Comparison of ENCODE assay signal across 22 cellular contexts in the genomic region with DNA sequence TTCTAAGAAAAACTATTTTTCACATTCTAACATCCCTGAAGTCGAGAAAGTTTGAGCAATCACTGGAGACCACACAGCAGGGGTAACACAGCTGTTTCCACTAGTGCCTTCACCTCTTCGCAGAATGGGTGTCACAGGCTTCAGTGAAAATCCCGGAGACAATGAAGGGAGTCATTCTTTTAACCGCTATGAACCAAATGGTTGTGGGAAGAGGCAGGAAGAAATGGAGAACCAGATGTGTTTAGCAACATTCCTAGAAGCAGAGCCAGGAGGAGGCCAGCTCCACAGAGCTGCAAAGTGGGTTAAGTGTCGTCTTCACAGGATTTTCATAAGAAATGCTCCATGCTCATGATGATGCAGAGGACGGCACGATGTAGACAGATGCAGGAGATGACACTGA.
"Had no signal": no experiment of that assay in that cellular context is flagged by ENCODE, and none has a peak within 500 bp of the region (broad histone marks: within the 10 kb centered on the region; RNA-seq: fewer than 3 reads in every experiment).

No MANE protein-coding gene starts in this region.

- DNase-seq: activated B cell treated with CpG ODN at 0.5 μM for 24 hours; activated CD4-positive, alpha-beta T cell treated with anti-CD3 and anti-CD28 coated beads for 1 hour; activated CD4-positive, alpha-beta T cell treated with anti-CD3 and anti-CD28 coated beads, Interleukin-2, amount 10 ng/mL, durations not matched to agents 24 days and 14 days; activated CD4-positive, alpha-beta T cell treated with anti-CD3 and anti-CD28 coated beads, Interleukin-2, amount 50 U/mL, for 48 hours; activated CD8-positive, alpha-beta memory T cell treated with anti-CD3 and anti-CD28 coated beads for 24 hours; activated effector memory CD4-positive, alpha-beta T cell treated with anti-CD3 and anti-CD28 coated beads, Interleukin-2, amount 50 U/mL, for 16 hours; activated naive CD4-positive, alpha-beta T cell treated with Interleukin-2 at 50 U/mL for 16 hours; activated T-cell treated with anti-CD3 and anti-CD28 coated beads, Interleukin-2, amount 50 U/mL, for 4 hours; caudate nucleus; NCI-H1092; NCI-H1417; NCI-H1694; NCI-H2029 treated with DMSO at 0.1 percent for 48 hours; NCI-H345; NCI-H510A; NCI-H526 treated with DMSO at 0.1 percent for 48 hours; NCI-H82; SIG-M5; SK-N-SH; SW 1271 had no signal

- H3K36me3 Mint-ChIP-seq: activated naive CD8-positive, alpha-beta T cell had no signal

- H3K27ac Mint-ChIP-seq: activated B cell treated with CpG ODN at 0.5 μM for 24 hours; activated CD4-positive, alpha-beta T cell treated with anti-CD3 and anti-CD28 coated beads, Interleukin-2, amount 10 ng/mL, durations not matched to agents 24 days and 14 days; activated naive CD8-positive, alpha-beta T cell had no signal

- H3K4me3 Mint-ChIP-seq: activated B cell treated with CpG ODN at 0.5 μM for 24 hours; activated CD4-positive, alpha-beta T cell treated with anti-CD3 and anti-CD28 coated beads, Interleukin-2, amount 10 ng/mL, durations not matched to agents 24 days and 14 days; activated naive CD8-positive, alpha-beta T cell; activated T-cell treated with anti-CD3 and anti-CD28 coated beads, Interleukin-2, amount 50 U/mL, for 4 hours had no signal

- H3K27ac ChIP-seq: KMS-11 had no signal

- H3K9me3 Mint-ChIP-seq: activated B cell treated with CpG ODN at 0.5 μM for 24 hours had no signal

- ATAC-seq: activated T-cell treated with anti-CD3 and anti-CD28 coated beads, Interleukin-2, amount 50 U/mL, for 4 hours had no signal

- H3K4me1 Mint-ChIP-seq: activated B cell treated with CpG ODN at 0.5 μM for 24 hours; activated CD4-positive, alpha-beta T cell treated with anti-CD3 and anti-CD28 coated beads, Interleukin-2, amount 10 ng/mL, durations not matched to agents 24 days and 14 days had no signal

- H3K27me3 Mint-ChIP-seq: activated B cell treated with CpG ODN at 0.5 μM for 24 hours; activated CD4-positive, alpha-beta T cell treated with anti-CD3 and anti-CD28 coated beads, Interleukin-2, amount 10 ng/mL, durations not matched to agents 24 days and 14 days; activated naive CD8-positive, alpha-beta T cell had no signal

- H3K9me3 ChIP-seq: SK-N-SH had no signal
